In the genomic region with DNA sequence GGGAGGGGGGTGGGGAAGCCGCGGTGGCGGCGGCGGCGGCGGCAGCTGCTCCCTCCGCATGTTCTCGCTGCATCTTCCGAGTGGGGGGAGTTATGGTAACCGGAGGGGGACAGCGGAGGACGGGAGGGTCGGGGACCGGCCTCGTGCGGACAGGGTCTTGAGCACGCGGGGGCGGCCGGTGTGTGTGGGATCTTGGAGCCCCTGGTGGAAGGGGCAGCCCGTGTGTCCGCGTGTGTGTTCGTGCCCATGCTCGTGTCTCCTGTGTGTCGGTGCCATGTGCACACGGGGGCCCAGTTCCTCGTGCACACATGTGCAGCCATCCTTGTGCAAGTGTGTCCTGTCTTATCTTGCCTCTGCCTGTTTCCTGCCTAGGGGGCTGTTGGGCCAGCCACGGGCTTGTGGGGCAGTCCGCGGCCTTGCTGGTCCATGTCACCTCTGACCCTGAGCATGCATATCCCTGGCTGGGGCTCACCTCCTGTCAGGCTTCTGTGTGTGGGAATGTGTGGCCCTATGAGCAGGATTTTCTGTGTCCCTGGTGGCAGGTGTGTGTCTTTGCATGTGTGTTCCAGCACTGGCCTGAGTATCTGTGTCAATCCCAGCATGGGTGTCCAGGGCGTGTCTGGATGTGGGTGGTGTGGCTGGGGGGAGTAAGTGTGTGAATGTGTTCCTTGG, we compare ENCODE assay signal across 8 cellular contexts. TPM values are rescaled to one million over a fixed set of nuclear protein-coding genes. Genes with fewer than 3 reads are reported as not detected.
DNase-seq lines count a peak whose midpoint lies in the region; TF ChIP-seq lines count a peak whose summit lies in the region.

No MANE protein-coding gene starts in this region.

- H4K20me1 ChIP-seq in hepatocyte (ENCODE audit: insufficient read depth, poor library complexity, severe bottlenecking), result no peaks in the 10 kb centered on the region

- 18% methylated on average over 14 of the region's 33 CpGs for WGBS in hepatocyte (ENCODE audit: low lambda C conversion rate, missing lambda C conversion rate)

- H3K4me1 ChIP-seq in hepatocyte (ENCODE audit: insufficient read depth), result peaks cover 45% of the 10 kb centered on the region
- peaks cover 29% of the 10 kb centered on the region for H3K4me1 ChIP-seq in skeletal muscle satellite cell (ENCODE audit: control insufficient read depth, insufficient read depth, low read length)

- no peaks in the 10 kb centered on the region for H3K27me3 ChIP-seq in hepatocyte
- no peaks in the 10 kb centered on the region for H3K27me3 ChIP-seq in skeletal muscle satellite cell (ENCODE audit: control insufficient read depth, insufficient read depth, low read length)

- peak; percentile 73 for DNase-seq in activated effector memory CD4-positive, alpha-beta T cell treated with anti-CD3 and anti-CD28 coated beads, Interleukin-2, amount 50 U/mL, for 16 hours
- DNase-seq in activated effector memory CD4-positive, alpha-beta T cell treated with Interleukin-2 at 50 U/mL for 16 hours, result no peak
- DNase-seq in NCI-H526 treated with DMSO at 0.1 percent for 48 hours (lab: John Stamatoyannopoulos, UW) (peak; percentile 15), hepatocyte (ENCODE audit: low spot score) (peak; percentile 67), NCI-H187 (lab: John Stamatoyannopoulos, UW) (no peak), NOMO-1 treated with DMSO at 0.1 percent for 48 hours (lab: John Stamatoyannopoulos, UW; ENCODE audit: unreplicated experiment) (no peak)

- H3K27ac ChIP-seq in hepatocyte, result peak overlapping the region; percentile 72

- no peak for TF ChIP-seq CTCF in hepatocyte (IDR thresholded peaks at IDR 0.05; ENCODE audit: poor library complexity)

- H3K27me3 Mint-ChIP-seq in activated naive CD8-positive, alpha-beta T cell, result no peaks in the 10 kb centered on the region

- H3K36me3 ChIP-seq in hepatocyte (replicated peaks; ENCODE audit: insufficient read depth, low read depth) (no peaks in the 10 kb centered on the region), skeletal muscle satellite cell (ENCODE audit: insufficient read depth, low read length) (no peaks in the 10 kb centered on the region)

- H3K79me2 ChIP-seq in hepatocyte, result peaks cover 54% of the 10 kb centered on the region

- H3K36me3 Mint-ChIP-seq in activated naive CD8-positive, alpha-beta T cell, result peaks cover 3% of the 10 kb centered on the region

- H3K9ac ChIP-seq in skeletal muscle satellite cell (ENCODE audit: low read depth, low read length), result peak overlapping the region; percentile 45

- no peaks in the 10 kb centered on the region for H3K9me3 Mint-ChIP-seq in activated naive CD8-positive, alpha-beta T cell (ENCODE audit: low read depth)

- H3K4me3 ChIP-seq in hepatocyte, result peak overlapping the region; percentile 47
- H3K4me3 ChIP-seq in skeletal muscle satellite cell (ENCODE audit: low read length), result peak overlapping the region; percentile 86

- peak overlapping the region; percentile 91 for H3K4me2 ChIP-seq in hepatocyte
- H3K4me2 ChIP-seq in skeletal muscle satellite cell (ENCODE audit: low read length), result peak overlapping the region; percentile 94

- peak overlapping the region; percentile 95 for H3K4me3 Mint-ChIP-seq in activated naive CD8-positive, alpha-beta T cell

- H3K9me2 ChIP-seq in hepatocyte (replicated peaks; ENCODE audit: insufficient read depth), result no peaks in the 10 kb centered on the region

- H3K4me1 Mint-ChIP-seq in activated naive CD8-positive, alpha-beta T cell (ENCODE audit: low read depth), result peaks cover 79% of the 10 kb centered on the region

- H3K9me3 ChIP-seq in hepatocyte (ENCODE audit: low read depth) (no peaks in the 10 kb centered on the region), skeletal muscle satellite cell (replicated peaks; ENCODE audit: low read length) (no peaks in the 10 kb centered on the region)

- peak overlapping the region; percentile 98 for H3K27ac Mint-ChIP-seq in activated naive CD8-positive, alpha-beta T cell

- H2AFZ ChIP-seq in hepatocyte, result no peak overlapping the region

RNA-seq across cellular contexts. Expression of gene SYNGAP1, which starts 8.5 kb away (rescaled TPM):
- total RNA-seq in hepatocyte, result 5.3 and 6.6 TPM in 2 replicates
- 4.9 and 5.7 TPM in 2 replicates for polyA plus RNA-seq in hepatocyte
- total RNA-seq in skeletal muscle satellite cell (2012; rRNA removed), result 4.2 and 5.1 TPM in 2 replicates

RNA-seq across cellular contexts. Expression of gene CUTA, which starts 10.4 kb away (rescaled TPM):
- 121 and 150 TPM in 2 replicates for total RNA-seq in hepatocyte
- 349 and 357 TPM in 2 replicates for polyA plus RNA-seq in hepatocyte
- 86.7 and 103 TPM in 2 replicates for total RNA-seq in skeletal muscle satellite cell (2012; rRNA removed)

RNA-seq across cellular contexts. Expression of gene PHF1, which starts 17.5 kb away (rescaled TPM):
- total RNA-seq in hepatocyte, result 37.2 and 44.4 TPM in 2 replicates
- polyA plus RNA-seq in hepatocyte, result 42.4 and 53.0 TPM in 2 replicates
- total RNA-seq in skeletal muscle satellite cell (2012; rRNA removed), result 10.9 and 11.6 TPM in 2 replicates

RNA-seq across cellular contexts. Expression of gene ZBTB9, which starts 26.0 kb away (rescaled TPM):
- 5.1 and 6.2 TPM in 2 replicates for total RNA-seq in hepatocyte
- polyA plus RNA-seq in hepatocyte, result 5.0 and 6.7 TPM in 2 replicates
- 6.3 and 6.6 TPM in 2 replicates for total RNA-seq in skeletal muscle satellite cell (2012; rRNA removed)

RNA-seq across cellular contexts. Expression of gene KIFC1, which starts 36.7 kb away (rescaled TPM):
- 6.9 and 12.7 TPM in 2 replicates for total RNA-seq in hepatocyte
- 6.1 and 6.6 TPM in 2 replicates for polyA plus RNA-seq in hepatocyte
- 28.6 and 29.4 TPM in 2 replicates for total RNA-seq in skeletal muscle satellite cell (2012; rRNA removed)

Comparison
In these comparisons a context has a peak if more than half of its experiments do, and no peak if none do; other contexts are left out.
1. DNase-seq: peak in activated effector memory CD4-positive, alpha-beta T cell treated with anti-CD3 and anti-CD28 coated beads, Interleukin-2, amount 50 U/mL, for 16 hours (single experiment), NCI-H526 treated with DMSO at 0.1 percent for 48 hours (single experiment) and hepatocyte (single experiment); none in activated effector memory CD4-positive, alpha-beta T cell treated with Interleukin-2 at 50 U/mL for 16 hours (single experiment), NCI-H187 (0 of 2) and NOMO-1 treated with DMSO at 0.1 percent for 48 hours (single experiment).